Comparison of ENCODE assay signal across 11 cellular contexts in the genomic region with DNA sequence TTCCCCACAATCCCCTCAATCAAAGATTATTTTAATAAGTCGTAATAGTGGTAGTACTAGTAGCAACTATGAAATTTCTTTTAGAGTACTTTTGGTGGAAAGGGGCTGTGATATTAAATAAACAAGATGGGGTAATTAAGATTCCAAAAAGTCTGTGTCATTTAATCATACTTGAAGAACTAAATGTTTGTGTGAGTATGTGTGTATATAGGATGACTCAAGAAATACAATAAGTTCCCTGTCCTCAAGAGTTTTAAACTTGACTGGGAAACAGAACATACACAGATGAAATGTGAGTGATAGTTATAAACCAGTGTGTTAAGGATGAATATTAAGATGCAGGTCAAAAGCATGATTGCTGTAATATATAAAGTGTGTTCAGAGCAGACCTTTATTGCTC. TPM values are rescaled to one million over a fixed set of nuclear protein-coding genes. Genes with fewer than 3 reads are reported as not detected.
DNase-seq lines count a peak whose midpoint lies in the region; TF ChIP-seq lines count a peak whose summit lies in the region.
"Had no signal": no experiment of that assay in that cellular context is flagged by ENCODE, and none has a peak within 500 bp of the region (broad histone marks: within the 10 kb centered on the region; RNA-seq: fewer than 3 reads in every experiment).

No MANE protein-coding gene starts in this region.

- H3K27ac ChIP-seq in C4-2B (peak overlapping the region; percentile 68; the same call in 1 of the 2 replicates), dorsolateral prefrontal cortex (peak overlapping the region in 5 of 59 donors; percentile 11 to 70 (median 28))
- H3K27ac ChIP-seq: SJSA1 had no signal

- no peak for DNase-seq in MG63
- DNase-seq in dorsolateral prefrontal cortex, result no peak
- no peak for DNase-seq in nephron progenitor cell
- DNase-seq in NCI-H774 (lab: John Stamatoyannopoulos, UW), result no peak
- DNase-seq in stimulated activated CD4-positive, alpha-beta T cell treated with anti-CD3 and anti-CD28 coated beads, Interleukin-4, amount 100 ng/mL, for 1 hour, result no peak
- DNase-seq in NCI-H2107 (lab: John Stamatoyannopoulos, UW), result no peak
- DNase-seq in activated CD8-positive, alpha-beta memory T cell treated with anti-CD3 and anti-CD28 coated beads, Interleukin-2, amount 50 U/mL, for 4 hours, result no peak
- DNase-seq: NCI-H1436; stimulated activated CD4-positive, alpha-beta T cell treated with anti-CD3 and anti-CD28 coated beads, Interleukin-4, amount 100 ng/mL, for 24 hours had no signal

- H3K36me3 ChIP-seq in MG63, result peaks cover 34% of the 10 kb centered on the region
- H3K36me3 ChIP-seq: SJSA1 had no signal

- peaks cover 3% of the 10 kb centered on the region for H3K27me3 Mint-ChIP-seq in nephron progenitor cell (ENCODE audit: low read depth, poor library complexity)

- TF ChIP-seq CTCF in C4-2B (conservative IDR thresholded peaks at IDR 0.05) (no peak), dorsolateral prefrontal cortex (IDR thresholded peaks at IDR 0.05 in 54 of 56, conservative IDR thresholded peaks at IDR 0.05 in 2 of 56; ENCODE audit: low read depth in 1 of 56, partially characterized antibody in 56 of 56) (no peak), nephron progenitor cell (IDR thresholded peaks at IDR 0.05) (no peak)

- H3K9me3 ChIP-seq in MG63, result no peaks in the 10 kb centered on the region
- H3K9me3 ChIP-seq: SJSA1 had no signal

- intact Hi-C loops in dorsolateral prefrontal cortex (cut with DNase I), result loop anchor here in 1 of 2 donors (10.0 kb wide), 1 partner anchor 324 kb away; a partner anchor contains a TSS

- peaks cover 41% of the 10 kb centered on the region for H3K36me3 Mint-ChIP-seq in nephron progenitor cell (ENCODE audit: low read depth)

- no peaks in the 10 kb centered on the region for H3K27me3 ChIP-seq in MG63
- no peaks in the 10 kb centered on the region for H3K27me3 ChIP-seq in dorsolateral prefrontal cortex
- H3K27me3 ChIP-seq: SJSA1 had no signal

- peak overlapping the region; percentile 92 for H3K4me3 Mint-ChIP-seq in nephron progenitor cell

- peak overlapping the region; percentile 60 for H3K4me3 ChIP-seq in MG63
- H3K4me3 ChIP-seq in dorsolateral prefrontal cortex, result peak overlapping the region in 46 of 59 donors; percentile 1 to 97 (median 84)
- H3K4me3 ChIP-seq: SJSA1 had no signal

- H3K27ac Mint-ChIP-seq in nephron progenitor cell, result no peak overlapping the region

- H3K9me3 Mint-ChIP-seq in nephron progenitor cell, result peaks cover 28% of the 10 kb centered on the region

- peaks cover 38% of the 10 kb centered on the region for H3K4me1 Mint-ChIP-seq in nephron progenitor cell

RNA-seq across cellular contexts. Expression of a gene that starts 2.3 kb away (rescaled TPM):
- total RNA-seq in MG63 (2014; rRNA removed; shearing (Covaris generic); ENCODE audit: low replicate concordance), result 115 and 126 TPM in 2 replicates
- 100 to 1,000 TPM in 31 of 120 experiments, 10 to 100 TPM in 89; 54.2 to 160 (median 92.6) TPM for total RNA-seq in dorsolateral prefrontal cortex
